8 cellular contexts compared by ENCODE assay signal in genomic region chr16:4801962-4802658, GRCh38. TPM values are rescaled to one million over a fixed set of nuclear protein-coding genes. Genes with fewer than 3 reads are reported as not detected.
DNase-seq lines count a peak whose midpoint lies in the region; ATAC-seq and TF ChIP-seq lines count a peak whose summit lies in the region.

Gene ROGDI, minus strand, starts transcription at chr16:4802633. Its CDS starts 62 bp downstream, at chr16:4802571.

- H3K27ac ChIP-seq in GM23338 (ENCODE audit: low read depth), result peak within 1 kb of the TSS; percentile 89

- peak within 1 kb of the TSS; percentile 81 for H3K4me2 ChIP-seq in GM23338

- TF ChIP-seq CTCF in GM23338 (conservative IDR thresholded peaks at IDR 0.05; ENCODE audit: low read depth in 2 of 2), result no peak

- peak within 1 kb of the TSS; percentile 81 for H3K4me3 Mint-ChIP-seq in GM23338

- no peaks in the 10 kb centered on the region for H3K9me3 Mint-ChIP-seq in GM23338

- no peaks in the 10 kb centered on the region for H3K9me2 ChIP-seq in GM23338 (ENCODE audit: insufficient read depth)

- peak; percentile 79 for ATAC-seq in GM23338

- peaks cover 3% of the 10 kb centered on the region; the same call in 1 of the 2 replicates for H3K36me3 ChIP-seq in GM23338 (ENCODE audit: insufficient read depth)

- H3K27me3 ChIP-seq in GM23338 (ENCODE audit: insufficient read depth), result no peaks in the 10 kb centered on the region

- H4K20me1 ChIP-seq in GM23338 (replicated peaks; ENCODE audit: insufficient read depth), result no peaks in the 10 kb centered on the region

- H3F3A ChIP-seq in GM23338 (replicated peaks; ENCODE audit: low read depth), result peaks cover 18% of the 10 kb centered on the region; the same call in 1 of the 2 replicates

- peak; percentile 75 for TF ChIP-seq POLR2A in Raji (IDR thresholded peaks at IDR 0.05; ENCODE audit: insufficient read depth, low read depth, low read length)

- peak within 1 kb of the TSS; percentile 90 for H2AFZ ChIP-seq in GM23338

- peak within 1 kb of the TSS; percentile 74 for H3K27ac Mint-ChIP-seq in GM23338

- H3K4me3 ChIP-seq in GM23338, result peak within 1 kb of the TSS; percentile 57

- H3K79me2 ChIP-seq in GM23338 (replicated peaks; ENCODE audit: insufficient read depth), result no peaks in the 10 kb centered on the region

- H3K4me1 ChIP-seq in GM23338 (ENCODE audit: insufficient read depth), result peaks cover 28% of the 10 kb centered on the region; the same call in 1 of the 2 replicates

- peaks cover 24% of the 10 kb centered on the region for H3K36me3 Mint-ChIP-seq in GM23338 (ENCODE audit: low read depth)

- DNase-seq in EL, result peak; percentile 46
- DNase-seq in GM23338 (ENCODE audit: low spot score), result peak; percentile 96
- peak; percentile 1 to 24 for DNase-seq in Kasumi-1 (lab: John Stamatoyannopoulos, UW)
- DNase-seq in activated naive CD4-positive, alpha-beta T cell (lab: John Stamatoyannopoulos, UW), result peak; percentile 40 to 79 (median 58)
- DNase-seq in germinal center (ENCODE audit: low spot score), result peak; percentile 91
- peak in 53 of 56 donors; percentile 17 to 86 (median 61) for DNase-seq in nucleus accumbens (lab: John Stamatoyannopoulos, UW)
- peak; percentile 46 for DNase-seq in superior temporal gyrus (ENCODE audit: extremely low spot score)

- H3K4me1 Mint-ChIP-seq in GM23338, result peaks cover 26% of the 10 kb centered on the region

- H3K27me3 Mint-ChIP-seq in GM23338 (ENCODE audit: insufficient read depth, low read depth, poor library complexity), result peaks cover 12% of the 10 kb centered on the region

TF ChIP-seq in GM23338, 12 proteins besides CTCF, POLR2A, EP300 and RAD21:
- TF ChIP-seq CREB1 (CRISPR knock-in tag; IDR thresholded peaks at IDR 0.05; ENCODE audit: low read depth) (no peak), NANOG (IDR thresholded peaks at IDR 0.05; ENCODE audit: borderline replicate concordance) (no peak), ZNF114 (CRISPR knock-in tag; IDR thresholded peaks at IDR 0.05) (no peak), EZH2 (IDR thresholded peaks at IDR 0.05; ENCODE audit: low read depth, unreplicated experiment) (no peak), POLR2AphosphoS5 (IDR thresholded peaks at IDR 0.05; ENCODE audit: low read depth) (peak; percentile 49)

RNA-seq across cellular contexts. Expression of gene ROGDI, which starts in this region (rescaled TPM):
- total RNA-seq in GM23338 (2014; rRNA removed; shearing (Covaris generic)), result 23.3 and 38.8 TPM in 2 replicates
- 30.3 and 31.9 TPM in 2 replicates for polyA plus RNA-seq in GM23338 (2016; fragmentation: Nextera tagmentation; extraction: Ambion mirVana)

Comparison
In these comparisons a context has a peak if more than half of its experiments do, and no peak if none do; other contexts are left out.
1. Peak in every context shown above with its lines: DNase-seq, ATAC-seq, H3K4me3 ChIP-seq and H3K27ac ChIP-seq.
2. DNase-seq: peak in every context shown above with its lines; median percentile 96 in GM23338; 91 in germinal center; 61 in nucleus accumbens; 58 in activated naive CD4-positive, alpha-beta T cell; 46 in EL; 46 in superior temporal gyrus; 12 in Kasumi-1.